8 cellular contexts compared by ENCODE assay signal in the genomic region with DNA sequence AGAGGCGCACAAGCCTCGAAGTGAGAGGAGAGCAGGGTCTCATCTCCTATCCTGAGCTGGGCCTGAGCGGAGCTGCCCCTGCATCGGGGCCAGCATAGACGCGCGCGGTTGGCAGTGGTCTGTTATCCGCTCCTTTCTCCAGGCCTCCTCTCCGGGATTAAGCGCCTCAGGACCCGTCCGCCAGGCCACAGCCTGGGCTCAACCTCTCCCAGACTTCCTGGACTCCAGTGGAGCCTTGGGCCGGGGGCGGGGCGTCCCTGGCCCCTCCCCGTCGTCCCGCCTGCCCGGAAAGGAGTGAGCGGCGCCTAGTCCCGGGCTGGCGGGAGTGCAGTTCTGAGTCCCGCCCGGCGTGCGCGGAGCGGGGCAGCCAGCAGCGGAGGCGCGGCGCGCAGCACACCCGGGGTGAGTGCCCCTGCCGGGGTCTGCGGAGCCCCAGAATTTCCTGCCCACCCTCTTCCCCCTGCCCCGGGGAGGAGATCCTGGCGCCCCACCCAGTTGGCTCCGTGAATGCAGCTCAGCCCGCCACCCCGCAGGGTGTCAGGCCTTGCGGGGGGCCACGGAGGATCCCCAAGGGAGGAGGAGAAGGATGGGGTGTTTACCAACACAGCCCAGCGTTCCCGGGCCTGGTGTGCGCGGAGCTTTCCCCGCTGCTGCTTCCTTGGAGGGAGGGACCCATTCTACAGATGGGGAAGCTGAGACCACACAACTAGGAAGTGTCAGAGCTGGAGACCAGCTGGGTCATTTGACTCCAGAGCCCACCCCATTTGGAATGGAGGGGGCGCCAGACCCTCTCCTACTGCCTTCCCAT. TPM values are rescaled to one million over a fixed set of nuclear protein-coding genes. Genes with fewer than 3 reads are reported as not detected.
DNase-seq lines count a peak whose midpoint lies in the region; ATAC-seq, FAIRE-seq and TF ChIP-seq lines count a peak whose summit lies in the region.

A gene with protein sequence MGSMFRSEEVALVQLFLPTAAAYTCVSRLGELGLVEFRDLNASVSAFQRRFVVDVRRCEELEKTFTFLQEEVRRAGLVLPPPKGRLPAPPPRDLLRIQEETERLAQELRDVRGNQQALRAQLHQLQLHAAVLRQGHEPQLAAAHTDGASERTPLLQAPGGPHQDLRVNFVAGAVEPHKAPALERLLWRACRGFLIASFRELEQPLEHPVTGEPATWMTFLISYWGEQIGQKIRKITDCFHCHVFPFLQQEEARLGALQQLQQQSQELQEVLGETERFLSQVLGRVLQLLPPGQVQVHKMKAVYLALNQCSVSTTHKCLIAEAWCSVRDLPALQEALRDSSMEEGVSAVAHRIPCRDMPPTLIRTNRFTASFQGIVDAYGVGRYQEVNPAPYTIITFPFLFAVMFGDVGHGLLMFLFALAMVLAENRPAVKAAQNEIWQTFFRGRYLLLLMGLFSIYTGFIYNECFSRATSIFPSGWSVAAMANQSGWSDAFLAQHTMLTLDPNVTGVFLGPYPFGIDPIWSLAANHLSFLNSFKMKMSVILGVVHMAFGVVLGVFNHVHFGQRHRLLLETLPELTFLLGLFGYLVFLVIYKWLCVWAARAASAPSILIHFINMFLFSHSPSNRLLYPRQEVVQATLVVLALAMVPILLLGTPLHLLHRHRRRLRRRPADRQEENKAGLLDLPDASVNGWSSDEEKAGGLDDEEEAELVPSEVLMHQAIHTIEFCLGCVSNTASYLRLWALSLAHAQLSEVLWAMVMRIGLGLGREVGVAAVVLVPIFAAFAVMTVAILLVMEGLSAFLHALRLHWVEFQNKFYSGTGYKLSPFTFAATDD (plus strand): TSS at position 308 of the 808 bp plus-strand sequence. CDS start 2,247 bp downstream, outside the sequence.

- no peak within 1 kb of the TSS for H3K23ac ChIP-seq in trophoblast cell (ENCODE audit: low read length)

- peaks cover 20% of the 10 kb centered on the region for H3K4me1 Mint-ChIP-seq in activated naive CD8-positive, alpha-beta T cell treated with anti-CD3 and anti-CD28 coated beads, Interleukin-2, amount 10 ng/mL, durations not matched to agents 7 days and 5 days

- H3K36me3 ChIP-seq in trophoblast cell (ENCODE audit: control insufficient read depth in 1 of 2, insufficient read depth in 2 of 2, low read length in 2 of 2): peaks cover 27 to 30% of the 10 kb centered on the region in 2 experiments

- H3K14ac ChIP-seq in trophoblast cell (ENCODE audit: low read length): peak within 1 kb of the TSS; percentile 78

- H2BK12ac ChIP-seq in trophoblast cell (ENCODE audit: low read length): peak within 1 kb of the TSS; percentile 21

- peak within 1 kb of the TSS; percentile 97 for H3K27ac Mint-ChIP-seq in activated naive CD8-positive, alpha-beta T cell treated with anti-CD3 and anti-CD28 coated beads, Interleukin-2, amount 10 ng/mL, durations not matched to agents 7 days and 5 days

- H3K4me1 ChIP-seq in trophoblast cell (ENCODE audit: control insufficient read depth in 1 of 2, insufficient read depth in 2 of 2, low read length in 2 of 2): peaks cover 18 to 21% of the 10 kb centered on the region in 2 experiments

- peak; percentile 50 for ATAC-seq in HG02884 (IDR thresholded peaks at IDR 0.05; ENCODE audit: unreplicated experiment)
- ATAC-seq in SK-N-SH treated with all-trans-retinoic acid at 6 μM for 48 hours: peak; percentile 4; the same call in 2 of the 3 replicates
- ATAC-seq in activated naive CD8-positive, alpha-beta T cell treated with anti-CD3 and anti-CD28 coated beads, Interleukin-2, amount 10 ng/mL, durations not matched to agents 7 days and 5 days (ENCODE audit: low read depth): peak; percentile 54
- peak; percentile 83 for ATAC-seq in Right ventricle myocardium superior (ENCODE audit: poor library complexity)

- peaks cover 4% of the 10 kb centered on the region for H3K79me2 ChIP-seq in trophoblast cell (ENCODE audit: control insufficient read depth, insufficient read depth, low read length, poor library complexity)

- peak within 1 kb of the TSS; percentile 65 for H3K27ac ChIP-seq in trophoblast cell (ENCODE audit: low read depth, low read length)

- H4K12ac ChIP-seq in trophoblast cell (ENCODE audit: low read depth, low read length): peak within 1 kb of the TSS; percentile 83

- no CpG with 5 or more reads among the region's 51 CpGs for WGBS in trophoblast cell (ENCODE audit: extremely low coverage, insufficient coverage, insufficient read length)

- H3K27me3 ChIP-seq in trophoblast cell (ENCODE audit: insufficient read depth, low read length): no peaks in the 10 kb centered on the region

- POLR2A ChIA-PET in activated naive CD8-positive, alpha-beta T cell treated with anti-CD3 and anti-CD28 coated beads, Interleukin-2, amount 10 ng/mL, durations not matched to agents 7 days and 5 days (lab: Charles Lee): interaction anchor here (1.0 to 3.2 kb wide), 4 partner anchors 8 to 173 kb away, joined by 3 to 15 read pairs (median 8); a partner anchor contains a TSS

- peak within 1 kb of the TSS; percentile 59 for H2AFZ ChIP-seq in trophoblast cell (ENCODE audit: insufficient read depth, low read length, poor library complexity)

- H4K8ac ChIP-seq in trophoblast cell (ENCODE audit: low read depth, low read length): peak within 1 kb of the TSS; percentile 95

- H3K27me3 Mint-ChIP-seq in activated naive CD8-positive, alpha-beta T cell treated with anti-CD3 and anti-CD28 coated beads, Interleukin-2, amount 10 ng/mL, durations not matched to agents 7 days and 5 days: no peaks in the 10 kb centered on the region

- H3K79me1 ChIP-seq in trophoblast cell (ENCODE audit: low read length): peaks cover 17% of the 10 kb centered on the region

- H3K36me3 Mint-ChIP-seq in activated naive CD8-positive, alpha-beta T cell treated with anti-CD3 and anti-CD28 coated beads, Interleukin-2, amount 10 ng/mL, durations not matched to agents 7 days and 5 days: no peaks in the 10 kb centered on the region

- peak within 1 kb of the TSS; percentile 47 for H2BK120ac ChIP-seq in trophoblast cell (ENCODE audit: insufficient read depth, low read length, poor library complexity)

- peak within 1 kb of the TSS; percentile 35 for H3K4ac ChIP-seq in trophoblast cell (ENCODE audit: low read depth, low read length)

- H2BK5ac ChIP-seq in trophoblast cell (ENCODE audit: low read depth, low read length, poor library complexity): peak within 1 kb of the TSS; percentile 63

- peak within 1 kb of the TSS; percentile 87 for H4K91ac ChIP-seq in trophoblast cell (ENCODE audit: low read depth, low read length)

- peak within 1 kb of the TSS; percentile 97 for H3K4me3 Mint-ChIP-seq in activated naive CD8-positive, alpha-beta T cell treated with anti-CD3 and anti-CD28 coated beads, Interleukin-2, amount 10 ng/mL, durations not matched to agents 7 days and 5 days

- peak; percentile 91 for DNase-seq in EH (ENCODE audit: low read depth)
- peak; percentile 77 for DNase-seq in activated naive CD8-positive, alpha-beta T cell treated with anti-CD3 and anti-CD28 coated beads, Interleukin-2, amount 10 ng/mL, durations not matched to agents 7 days and 5 days
- DNase-seq in Right ventricle myocardium superior: peak; percentile 93
- peak; percentile 90 to 92 for DNase-seq in trophoblast cell
- peak; percentile 93 for DNase-seq in urothelium cell line (ENCODE audit: low spot score)
- DNase-seq in NCI-H345 (lab: John Stamatoyannopoulos, UW): no peak

- H3K4me2 ChIP-seq in trophoblast cell (ENCODE audit: low read length): peak within 1 kb of the TSS; percentile 68

- intact Hi-C loops in Right ventricle myocardium superior (cut with DNase I): loop anchor here (10.0 kb wide), 1 partner anchor 86 kb away; a partner anchor contains a TSS

- peak within 1 kb of the TSS; percentile 81 for H3K9ac ChIP-seq in trophoblast cell (ENCODE audit: low read length)

- H3K4me3 ChIP-seq in trophoblast cell (ENCODE audit: low read depth, low read length): peak within 1 kb of the TSS; percentile 69

- peak within 1 kb of the TSS; percentile 75 for H2AK5ac ChIP-seq in trophoblast cell (ENCODE audit: low read length)

- no peak for FAIRE-seq in urothelium cell line (lab: Jason Lieb, UNC)

- H3K9me3 ChIP-seq in trophoblast cell (ENCODE audit: insufficient read depth, low read depth, low read length): no peaks in the 10 kb centered on the region

- H3K18ac ChIP-seq in trophoblast cell (ENCODE audit: low read length): peak within 1 kb of the TSS; percentile 79

- no peaks in the 10 kb centered on the region for H3K9me3 Mint-ChIP-seq in activated naive CD8-positive, alpha-beta T cell treated with anti-CD3 and anti-CD28 coated beads, Interleukin-2, amount 10 ng/mL, durations not matched to agents 7 days and 5 days

TF ChIP-seq in SK-N-SH treated with all-trans-retinoic acid at 6 μM for 48 hours, 23 proteins besides CTCF, POLR2A, EP300 and RAD21 (continues in another document):
- no peak for TF ChIP-seq ISL1 (CRISPR knock-in tag; IDR thresholded peaks at IDR 0.05)
- no peak for TF ChIP-seq ZNF70 (CRISPR knock-in tag; IDR thresholded peaks at IDR 0.05)
- no peak for TF ChIP-seq TOX (CRISPR knock-in tag; IDR thresholded peaks at IDR 0.05; ENCODE audit: borderline replicate concordance)
- TF ChIP-seq, protein P1, sequence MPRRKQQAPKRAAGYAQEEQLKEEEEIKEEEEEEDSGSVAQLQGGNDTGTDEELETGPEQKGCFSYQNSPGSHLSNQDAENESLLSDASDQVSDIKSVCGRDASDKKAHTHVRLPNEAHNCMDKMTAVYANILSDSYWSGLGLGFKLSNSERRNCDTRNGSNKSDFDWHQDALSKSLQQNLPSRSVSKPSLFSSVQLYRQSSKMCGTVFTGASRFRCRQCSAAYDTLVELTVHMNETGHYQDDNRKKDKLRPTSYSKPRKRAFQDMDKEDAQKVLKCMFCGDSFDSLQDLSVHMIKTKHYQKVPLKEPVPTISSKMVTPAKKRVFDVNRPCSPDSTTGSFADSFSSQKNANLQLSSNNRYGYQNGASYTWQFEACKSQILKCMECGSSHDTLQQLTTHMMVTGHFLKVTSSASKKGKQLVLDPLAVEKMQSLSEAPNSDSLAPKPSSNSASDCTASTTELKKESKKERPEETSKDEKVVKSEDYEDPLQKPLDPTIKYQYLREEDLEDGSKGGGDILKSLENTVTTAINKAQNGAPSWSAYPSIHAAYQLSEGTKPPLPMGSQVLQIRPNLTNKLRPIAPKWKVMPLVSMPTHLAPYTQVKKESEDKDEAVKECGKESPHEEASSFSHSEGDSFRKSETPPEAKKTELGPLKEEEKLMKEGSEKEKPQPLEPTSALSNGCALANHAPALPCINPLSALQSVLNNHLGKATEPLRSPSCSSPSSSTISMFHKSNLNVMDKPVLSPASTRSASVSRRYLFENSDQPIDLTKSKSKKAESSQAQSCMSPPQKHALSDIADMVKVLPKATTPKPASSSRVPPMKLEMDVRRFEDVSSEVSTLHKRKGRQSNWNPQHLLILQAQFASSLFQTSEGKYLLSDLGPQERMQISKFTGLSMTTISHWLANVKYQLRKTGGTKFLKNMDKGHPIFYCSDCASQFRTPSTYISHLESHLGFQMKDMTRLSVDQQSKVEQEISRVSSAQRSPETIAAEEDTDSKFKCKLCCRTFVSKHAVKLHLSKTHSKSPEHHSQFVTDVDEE (CRISPR knock-in tag; IDR thresholded peaks at IDR 0.05): no peak
- TF ChIP-seq OSR1 (CRISPR knock-in tag; IDR thresholded peaks at IDR 0.05): no peak
- TF ChIP-seq CSDC2 (CRISPR knock-in tag; IDR thresholded peaks at IDR 0.05): no peak
- TF ChIP-seq GLIS3 (CRISPR knock-in tag; IDR thresholded peaks at IDR 0.05): no peak

RNA-seq across cellular contexts. Expression of the gene that starts here (rescaled TPM):
- 100 to 1,000 TPM; 297 to 308 TPM for total RNA-seq in activated naive CD8-positive, alpha-beta T cell treated with anti-CD3 and anti-CD28 coated beads, Interleukin-2, amount 10 ng/mL, durations not matched to agents 7 days and 5 days
- 22.3 TPM for total RNA-seq in Right ventricle myocardium superior
- polyA plus RNA-seq in trophoblast cell (2013): 43.6 and 47.2 TPM in 2 replicates

Comparison
In these comparisons a context has a peak if more than half of its experiments do, and no peak if none do; other contexts are left out.
1. RNA of the gene that starts here (total RNA-seq): 297 to 308 TPM in activated naive CD8-positive, alpha-beta T cell treated with anti-CD3 and anti-CD28 coated beads, Interleukin-2, amount 10 ng/mL, durations not matched to agents 7 days and 5 days; 22.3 TPM in Right ventricle myocardium superior (single experiment); every median in the first group is over 10 times any median in the second.
2. ATAC-seq: peak in every context shown above with its lines; median percentile 83 in Right ventricle myocardium superior; 54 in activated naive CD8-positive, alpha-beta T cell treated with anti-CD3 and anti-CD28 coated beads, Interleukin-2, amount 10 ng/mL, durations not matched to agents 7 days and 5 days; 50 in HG02884; 4 in SK-N-SH treated with all-trans-retinoic acid at 6 μM for 48 hours.